14 cellular contexts compared by ENCODE assay signal in the genomic region with DNA sequence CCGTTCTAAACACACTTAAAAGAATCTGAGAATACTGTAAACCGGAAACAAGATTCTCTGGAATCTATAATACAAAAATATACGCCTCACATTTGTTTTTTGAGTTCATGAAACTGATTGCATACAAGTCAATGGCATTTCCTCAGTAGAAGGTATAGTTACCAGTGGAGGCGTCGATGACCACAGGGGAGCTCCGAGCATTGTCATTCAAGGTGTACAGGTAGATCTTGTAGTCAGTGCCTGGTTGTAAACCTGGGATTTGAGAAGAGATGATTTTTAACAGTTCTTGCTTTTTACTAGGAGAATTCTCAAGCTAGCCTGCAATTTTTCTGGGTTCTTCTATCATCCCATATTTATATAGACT.
DNase-seq lines count a peak whose midpoint lies in the region; TF ChIP-seq lines count a peak whose summit lies in the region.
"Had no signal": no experiment of that assay in that cellular context is flagged by ENCODE, and none has a peak within 500 bp of the region (broad histone marks: within the 10 kb centered on the region; RNA-seq: fewer than 3 reads in every experiment).

No MANE protein-coding gene starts in this region.

- H3K79me2 ChIP-seq in ACC112 (ENCODE audit: control insufficient read depth, insufficient read depth, low read length, unreplicated experiment) (peaks cover 9% of the 10 kb centered on the region), smooth muscle cell (ENCODE audit: low read depth) (peaks cover 20% of the 10 kb centered on the region)

- peaks cover 95% of the 10 kb centered on the region for H3F3A ChIP-seq in smooth muscle cell (ENCODE audit: low read depth)

- peaks cover 80% of the 10 kb centered on the region for H3K36me3 Mint-ChIP-seq in HFFc6 (ENCODE audit: low read depth)

- H3K9ac ChIP-seq in smooth muscle cell (ENCODE audit: low read depth), result no peak overlapping the region
- H3K9ac ChIP-seq: BLaER1 treated with 17β-estradiol and CSF1 and Interleukin-3, amounts not matched to agents 10 nM and 100 nM had no signal

- H3K27me3 Mint-ChIP-seq in HFFc6 (ENCODE audit: insufficient read depth), result peaks cover 39% of the 10 kb centered on the region
- H3K27me3 Mint-ChIP-seq: B cell, IgD-negative memory B cell had no signal

- H3K27me3 ChIP-seq in ACC112 (ENCODE audit: insufficient read depth, low read length) (no peaks in the 10 kb centered on the region), smooth muscle cell (ENCODE audit: low read depth) (no peaks in the 10 kb centered on the region), prostate gland (replicated peaks; ENCODE audit: insufficient read depth) (no peaks in the 10 kb centered on the region)
- H3K27me3 ChIP-seq: BLaER1 treated with 17β-estradiol and CSF1 and Interleukin-3, amounts not matched to agents 10 nM and 100 nM had no signal

- H3K9me3 ChIP-seq in mesodermal cell (ENCODE audit: control insufficient read depth, low read length) (no peaks in the 10 kb centered on the region), smooth muscle cell (replicated peaks; ENCODE audit: low read depth) (no peaks in the 10 kb centered on the region), prostate gland (no peaks in the 10 kb centered on the region)

- no peak overlapping the region for H3K4me2 ChIP-seq in smooth muscle cell
- H3K4me2 ChIP-seq: BLaER1 treated with 17β-estradiol and CSF1 and Interleukin-3, amounts not matched to agents 10 nM and 100 nM had no signal

- whole genome bisulfite sequencing in mesodermal cell (ENCODE audit: insufficient coverage in 2 of 2), 2 experiments, result 98 to 100% methylated on average over 3 to 4 of the region's 6 CpGs
- WGBS in smooth muscle cell (ENCODE audit: low lambda C conversion rate), result 97% methylated on average over 6 of the region's 6 CpGs
- 96% methylated on average over 6 of the region's 6 CpGs for WGBS in prostate gland

- H3K4me3 Mint-ChIP-seq in HFFc6, result peak overlapping the region; percentile 30; the same call in 1 of the 2 replicates
- H3K4me3 Mint-ChIP-seq: B cell; CD8-positive, alpha-beta T cell; IgD-negative memory B cell had no signal

- no peak for TF ChIP-seq POLR2A in prostate gland (IDR thresholded peaks at IDR 0.05)

- peaks cover 4% of the 10 kb centered on the region; the same call in 1 of the 2 replicates for H3K9me3 Mint-ChIP-seq in HFFc6
- H3K9me3 Mint-ChIP-seq: CD8-positive, alpha-beta T cell had no signal

- H3K4me1 ChIP-seq in ACC112 (ENCODE audit: control insufficient read depth, insufficient read depth, low read length, unreplicated experiment), result peaks cover 19% of the 10 kb centered on the region
- H3K4me1 ChIP-seq in mesodermal cell (ENCODE audit: control insufficient read depth, insufficient read depth, low read length, poor library complexity, severe bottlenecking), result no peaks in the 10 kb centered on the region
- H3K4me1 ChIP-seq in smooth muscle cell (ENCODE audit: low read depth), result no peaks in the 10 kb centered on the region
- no peaks in the 10 kb centered on the region for H3K4me1 ChIP-seq in prostate gland (replicated peaks)
- H3K4me1 ChIP-seq: BLaER1 treated with 17β-estradiol and CSF1 and Interleukin-3, amounts not matched to agents 10 nM and 100 nM had no signal

- DNase-seq in HFFc6 (no peak), smooth muscle cell (lab: John Stamatoyannopoulos, UW; ENCODE audit: unreplicated experiment) (no peak), prostate gland (ENCODE audit: low spot score) (no peak), NCI-H2171 treated with DMSO at 0.1 percent for 48 hours (lab: John Stamatoyannopoulos, UW) (no peak), MV-4-11 (lab: John Stamatoyannopoulos, UW) (no peak)
- DNase-seq: 8988T; CD8-positive, alpha-beta T cell; GOT3; H7 had no signal

- no peak for TF ChIP-seq CTCF in HFFc6 (IDR thresholded peaks at IDR 0.05)
- no peak for TF ChIP-seq CTCF in smooth muscle cell (IDR thresholded peaks at IDR 0.05; ENCODE audit: borderline replicate concordance, insufficient read depth, poor library complexity, severe bottlenecking)
- no peak for TF ChIP-seq CTCF in prostate gland (IDR thresholded peaks at IDR 0.05)

- peaks cover 15% of the 10 kb centered on the region for H3K4me1 Mint-ChIP-seq in HFFc6 (ENCODE audit: low read depth)
- H3K4me1 Mint-ChIP-seq: B cell, IgD-negative memory B cell had no signal

- H2AFZ ChIP-seq in ACC112 (ENCODE audit: low read length, unreplicated experiment) (no peak overlapping the region), smooth muscle cell (ENCODE audit: low read depth) (no peak overlapping the region)

- peaks cover 100% of the 10 kb centered on the region for H4K20me1 ChIP-seq in smooth muscle cell (ENCODE audit: low read depth)

- intact Hi-C loops in prostate gland (cut with DNase I), result no loop called here

- H3K27ac ChIP-seq in ACC112 (ENCODE audit: low read depth, low read length) (peak overlapping the region; percentile 61), mesodermal cell (ENCODE audit: low read depth, low read length, severe bottlenecking) (peak overlapping the region; percentile 36), smooth muscle cell (ENCODE audit: low read depth) (peak overlapping the region; percentile 84), prostate gland (no peak overlapping the region)
- H3K27ac ChIP-seq: BLaER1 treated with 17β-estradiol and CSF1 and Interleukin-3, amounts not matched to agents 10 nM and 100 nM had no signal

- H3K4me3 ChIP-seq in ACC112 (ENCODE audit: low read depth, low read length) (no peak overlapping the region), mesodermal cell (ENCODE audit: extremely low read depth, insufficient read depth, low read length, poor library complexity, severe bottlenecking) (no peak overlapping the region), smooth muscle cell (no peak overlapping the region), prostate gland (no peak overlapping the region)
- H3K4me3 ChIP-seq: BLaER1 treated with 17β-estradiol and CSF1 and Interleukin-3, amounts not matched to agents 10 nM and 100 nM had no signal

- H3K27ac Mint-ChIP-seq in HFFc6, result peak overlapping the region; percentile 67; the same call in 1 of the 2 replicates
- H3K27ac Mint-ChIP-seq: B cell; CD8-positive, alpha-beta T cell; IgD-negative memory B cell had no signal

- H3K36me3 ChIP-seq in ACC112 (ENCODE audit: insufficient read depth, low read length), result peaks cover 86% of the 10 kb centered on the region
- peaks cover 94% of the 10 kb centered on the region for H3K36me3 ChIP-seq in mesodermal cell (ENCODE audit: control insufficient read depth, insufficient read depth, low read length)
- peaks cover 85% of the 10 kb centered on the region for H3K36me3 ChIP-seq in smooth muscle cell (ENCODE audit: low read depth)
- no peaks in the 10 kb centered on the region for H3K36me3 ChIP-seq in prostate gland

Comparison
In these comparisons a context has a peak if more than half of its experiments do, and no peak if none do; other contexts are left out.
1. H3K27ac ChIP-seq: peak in ACC112 (single experiment), mesodermal cell (single experiment) and smooth muscle cell (single experiment); none in prostate gland (0 of 2).